In genomic region chr5:154676508-154676907, GRCh38 we compare ENCODE assay signal across 33 cellular contexts.
A peak's percentile ranks its signal among the peaks of the same experiment; 100 is the strongest.
DNase-seq lines count a peak whose midpoint lies in the region; ATAC-seq, FAIRE-seq and TF ChIP-seq lines count a peak whose summit lies in the region.
"Had no signal": no experiment of that assay in that cellular context is flagged by ENCODE, and none has a peak within 500 bp of the region (broad histone marks: within the 10 kb centered on the region; RNA-seq: fewer than 3 reads in every experiment).

No MANE protein-coding gene starts in this region.

- no peaks in the 10 kb centered on the region for H3K36me3 ChIP-seq in K562 (ENCODE audit: control insufficient read depth, insufficient read depth, low read length)
- no peaks in the 10 kb centered on the region for H3K36me3 ChIP-seq in body of pancreas (replicated peaks in 1 of 2; ENCODE audit: insufficient read depth in 1 of 2, low read depth in 2 of 2)
- H3K36me3 ChIP-seq in pancreas: no peaks in the 10 kb centered on the region
- H3K36me3 ChIP-seq: BE2C; BLaER1; BLaER1 treated with 17β-estradiol and CSF1 and Interleukin-3, amounts not matched to agents 10 nM and 100 nM had no signal

- no peaks in the 10 kb centered on the region for H4K20me1 ChIP-seq in K562 (replicated peaks; ENCODE audit: control insufficient read depth, insufficient read depth, low read length)
- H4K20me1 ChIP-seq: BLaER1; BLaER1 treated with 17β-estradiol and CSF1 and Interleukin-3, amounts not matched to agents 10 nM and 100 nM had no signal

- H3K9me1 ChIP-seq in K562 (ENCODE audit: control insufficient read depth, insufficient read depth, low read length): no peaks in the 10 kb centered on the region

- H3K4me3 ChIP-seq in K562: no peak overlapping the region
- H3K4me3 ChIP-seq in body of pancreas: no peak overlapping the region
- no peak overlapping the region for H3K4me3 ChIP-seq in pancreas
- H3K4me3 ChIP-seq: A549; BLaER1; BLaER1 treated with 17β-estradiol and CSF1 and Interleukin-3, amounts not matched to agents 10 nM and 100 nM had no signal

- no peak for TF ChIP-seq RAD21 in K562 (CRISPR knock-in tag; conservative IDR thresholded peaks at IDR 0.05 in 1 of 2, IDR thresholded peaks at IDR 0.05 in 1 of 2)

- BruUV-seq in K562 (replicated peaks; lab: Mats Ljungman, UMichigan): no TSS peak

- 27% methylated on average over 1 of the region's 1 CpG for WGBS in K562 (ENCODE audit: insufficient coverage, low coverage, missing lambda C conversion rate)
- 21 to 41% methylated on average over 1 of the region's 1 CpG for WGBS in body of pancreas, 2 donors
- 23 to 35% methylated on average over 1 of the region's 1 CpG for WGBS in pancreas, 2 donors

- TF ChIP-seq POLR2A in K562 (conservative IDR thresholded peaks at IDR 0.05) (no peak), body of pancreas (IDR thresholded peaks at IDR 0.05) (no peak)

- H3K9me3 ChIP-seq in K562 (replicated peaks; ENCODE audit: control insufficient read depth, insufficient read depth, low read depth, low read length): 0 out of 2 replicates have a peak, but pooled peaks cover 2% of the 10 kb centered on the region
- H3K9me3 ChIP-seq in body of pancreas: no peaks in the 10 kb centered on the region
- no peaks in the 10 kb centered on the region for H3K9me3 ChIP-seq in pancreas
- H3K9me3 ChIP-seq: A549; BE2C; BLaER1; BLaER1 treated with 17β-estradiol and CSF1 and Interleukin-3, amounts not matched to agents 10 nM and 100 nM; Caco-2 had no signal

- FAIRE-seq in K562 (lab: Jason Lieb, UNC): no peak
- FAIRE-seq in pancreas (lab: Jason Lieb, UNC): no peak
- FAIRE-seq: A204.1, A549, D721Med had no signal

- H3K9ac ChIP-seq in K562 (ENCODE audit: insufficient read depth in 1 of 2, low read depth in 2 of 2, low read length in 2 of 2): no peak overlapping the region
- H3K9ac ChIP-seq: BLaER1; BLaER1 treated with 17β-estradiol and CSF1 and Interleukin-3, amounts not matched to agents 10 nM and 100 nM had no signal

- peak overlapping the region; percentile 56; the same call in 1 of the 2 replicates for H2AFZ ChIP-seq in K562 (ENCODE audit: low read depth, low read length)

- no peaks in the 10 kb centered on the region for H3K79me2 ChIP-seq in K562 (ENCODE audit: control insufficient read depth, insufficient read depth, low read length)

- H3K27me3 ChIP-seq in K562 (ENCODE audit: control insufficient read depth in 2 of 2, insufficient read depth in 2 of 2, low read length in 2 of 2) (no peaks in the 10 kb centered on the region), body of pancreas (no peaks in the 10 kb centered on the region), pancreas (no peaks in the 10 kb centered on the region)
- H3K27me3 ChIP-seq: BE2C; BLaER1; BLaER1 treated with 17β-estradiol and CSF1 and Interleukin-3, amounts not matched to agents 10 nM and 100 nM had no signal

- TF ChIP-seq EP300 in K562 (IDR thresholded peaks at IDR 0.05; ENCODE audit: low read length): no peak

- no peak overlapping the region for H3K27ac ChIP-seq in K562 (ENCODE audit: extremely low read depth, low read depth, low read length)
- peak overlapping the region; percentile 61 to 78 (median 72) for H3K27ac ChIP-seq in body of pancreas
- peak overlapping the region; percentile 31 to 78 (median 52) for H3K27ac ChIP-seq in pancreas
- H3K27ac ChIP-seq: 22Rv1; A549; BLaER1; BLaER1 treated with 17β-estradiol and CSF1 and Interleukin-3, amounts not matched to agents 10 nM and 100 nM; C4-2B had no signal

- TF ChIP-seq CTCF in K562 (IDR thresholded peaks at IDR 0.05 in 2 of 3, conservative IDR thresholded peaks at IDR 0.05 in 1 of 3; ENCODE audit: insufficient read depth in 2 of 3, low read depth in 1 of 3, low read length in 3 of 3) (no peak), body of pancreas (IDR thresholded peaks at IDR 0.05) (no peak), pancreas (IDR thresholded peaks at IDR 0.05) (no peak)

- ATAC-seq in K562: no peak
- ATAC-seq in body of pancreas: peak; percentile 97
- peak; percentile 91 to 97 (median 95) for ATAC-seq in pancreas
- ATAC-seq in HG03175 (IDR thresholded peaks at IDR 0.05; ENCODE audit: unreplicated experiment): no peak
- ATAC-seq: A549; CD8-positive, alpha-beta T cell had no signal

- in situ Hi-C loops in K562 (cut with MboI): no loop called here

- CTCF ChIA-PET in K562 (lab: Yijun Ruan, JAX; ENCODE audit: low intra/inter-chr PET ratio): no interaction called here

- intact Hi-C loops in K562 (cut with micrococcal nuclease): no loop called here
- intact Hi-C loops in body of pancreas (cut with DNase I): no loop called here
- intact Hi-C loops in pancreas (cut with DNase I): no loop called here

- H3K4me1 ChIP-seq in K562 (replicated peaks in 1 of 2; ENCODE audit: control insufficient read depth in 2 of 2, insufficient read depth in 2 of 2, low read length in 2 of 2) (peaks cover 0 to 5% of the 10 kb centered on the region in 2 experiments; a peak in 3 of 5 replicates), body of pancreas (peaks cover 38% of the 10 kb centered on the region), pancreas (peaks cover 0 to 21% (median 13%) of the 10 kb centered on the region in 3 donors)
- H3K4me1 ChIP-seq: A549; BE2C; BLaER1; BLaER1 treated with 17β-estradiol and CSF1 and Interleukin-3, amounts not matched to agents 10 nM and 100 nM; Caco-2 had no signal

- H3K4me2 ChIP-seq in K562 (ENCODE audit: insufficient read depth, low read length): no peak overlapping the region
- H3K4me2 ChIP-seq: A549; BLaER1; BLaER1 treated with 17β-estradiol and CSF1 and Interleukin-3, amounts not matched to agents 10 nM and 100 nM had no signal

- no peak for DNase-seq in K562 (ENCODE audit: extremely low read depth in 1 of 4, low spot score in 3 of 4)
- DNase-seq in body of pancreas: peak in 3 of 4 donors; percentile 27 to 70 (median 42)
- DNase-seq in pancreas: peak in 2 of 6 donors; percentile 42 to 46
- no peak for DNase-seq in NCI-H2107 (lab: John Stamatoyannopoulos, UW)
- DNase-seq in stimulated activated CD4-positive, alpha-beta T cell treated with anti-CD3 and anti-CD28 coated beads, Interleukin-12 subunit alpha, Interleukin-12 subunit beta, amount 100 ng/mL, for 4 hours: no peak
- DNase-seq: 8988T; ACHN; AML-193; BE2C; C1 segment of cervical spinal cord; Caco-2; Calu3; CD4-positive, alpha-beta memory T cell; CD4-positive, alpha-beta T cell; CD4-positive, CD25-positive, alpha-beta regulatory T cell; CD8-positive, alpha-beta memory T cell; CD8-positive, alpha-beta T cell; COR-L47; DMS 273 treated with DMSO at 0.1 percent for 48 hours; DMS153; DMS53; DMS79; DMS79 treated with DMSO at 0.1 percent for 48 hours; DND-41; EL had no signal

- POLR2A ChIA-PET in K562 (lab: Yijun Ruan, JAX): interaction anchor here (0.8 kb wide), 1 partner anchor 267 kb away, joined by 3 read pairs; no protein-coding TSS in a partner anchor

TF ChIP-seq in K562, 482 proteins besides CTCF, POLR2A, EP300 and RAD21:
- TF ChIP-seq, protein P1, sequence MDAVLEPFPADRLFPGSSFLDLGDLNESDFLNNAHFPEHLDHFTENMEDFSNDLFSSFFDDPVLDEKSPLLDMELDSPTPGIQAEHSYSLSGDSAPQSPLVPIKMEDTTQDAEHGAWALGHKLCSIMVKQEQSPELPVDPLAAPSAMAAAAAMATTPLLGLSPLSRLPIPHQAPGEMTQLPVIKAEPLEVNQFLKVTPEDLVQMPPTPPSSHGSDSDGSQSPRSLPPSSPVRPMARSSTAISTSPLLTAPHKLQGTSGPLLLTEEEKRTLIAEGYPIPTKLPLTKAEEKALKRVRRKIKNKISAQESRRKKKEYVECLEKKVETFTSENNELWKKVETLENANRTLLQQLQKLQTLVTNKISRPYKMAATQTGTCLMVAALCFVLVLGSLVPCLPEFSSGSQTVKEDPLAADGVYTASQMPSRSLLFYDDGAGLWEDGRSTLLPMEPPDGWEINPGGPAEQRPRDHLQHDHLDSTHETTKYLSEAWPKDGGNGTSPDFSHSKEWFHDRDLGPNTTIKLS (IDR thresholded peaks at IDR 0.05; ENCODE audit: borderline replicate concordance, low read depth): no peak

Comparison
In these comparisons a context has a peak if more than half of its experiments do, and no peak if none do; other contexts are left out.
1. ATAC-seq: peak in body of pancreas (single experiment) and pancreas (4 of 4); none in K562 (single experiment) and HG03175 (single experiment).
2. DNase-seq: peak in body of pancreas (3 of 4); none in K562 (0 of 4), NCI-H2107 (single experiment) and stimulated activated CD4-positive, alpha-beta T cell treated with anti-CD3 and anti-CD28 coated beads, Interleukin-12 subunit alpha, Interleukin-12 subunit beta, amount 100 ng/mL, for 4 hours (single experiment).